7 cellular contexts compared by ENCODE assay signal in the genomic region with DNA sequence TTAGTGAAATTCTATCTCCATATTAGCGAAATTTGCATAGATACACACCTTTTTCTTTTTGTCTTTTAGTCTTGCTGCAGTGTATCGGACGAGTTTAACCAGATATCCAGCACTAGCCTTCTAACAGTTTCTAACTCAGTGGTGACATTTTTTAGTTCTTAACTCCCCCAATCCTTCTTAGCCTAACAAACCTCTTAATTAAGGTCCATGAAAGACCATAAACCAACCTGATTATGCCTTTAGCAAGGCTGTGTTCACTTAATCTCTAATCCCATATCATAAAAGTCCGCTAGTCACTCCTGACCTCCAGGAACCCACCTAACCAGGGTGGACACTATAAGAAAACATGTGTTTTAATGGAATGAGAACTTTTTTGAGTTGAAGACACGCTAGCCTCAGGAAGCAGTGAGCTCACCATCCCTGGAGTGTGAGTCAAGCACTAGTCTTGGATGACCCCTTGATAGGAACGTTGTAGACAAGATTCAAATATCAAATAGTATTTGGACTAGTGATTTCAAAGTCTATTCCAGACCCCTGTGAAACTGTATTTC. TPM values are rescaled to one million over a fixed set of nuclear protein-coding genes. Genes with fewer than 3 reads are reported as not detected.
A peak's percentile ranks its signal among the peaks of the same experiment; 100 is the strongest.
DNase-seq lines count a peak whose midpoint lies in the region; ATAC-seq and TF ChIP-seq lines count a peak whose summit lies in the region.

No MANE protein-coding gene starts in this region.

- H3K4me3 ChIP-seq in GM08714 (ENCODE audit: low read length) (peak overlapping the region; percentile 88), MG63 (peak overlapping the region; percentile 75), astrocyte of the spinal cord (ENCODE audit: low read depth, low read length) (peak overlapping the region; percentile 88), right lobe of liver (peak overlapping the region; percentile 53 to 73 (median 68)), transverse colon (peak overlapping the region in 3 of 4 donors; percentile 77 to 99 (median 89))

- intact Hi-C loops in right lobe of liver (cut with DNase I), result no loop called here
- intact Hi-C loops in transverse colon (cut with DNase I; ENCODE audit: low total_unique reads), result no loop called here

- H3K27ac ChIP-seq in right lobe of liver (peak overlapping the region; percentile 97 to 100 (median 99)), transverse colon (peak overlapping the region; percentile 99 to 100 (median 100))

- H3K9me3 ChIP-seq in MG63, result no peaks in the 10 kb centered on the region
- H3K9me3 ChIP-seq in right lobe of liver, result no peaks in the 10 kb centered on the region
- H3K9me3 ChIP-seq in transverse colon, result no peaks in the 10 kb centered on the region

- TF ChIP-seq EP300 in transverse colon (IDR thresholded peaks at IDR 0.05; ENCODE audit: low read depth), result no peak

- in situ Hi-C loops in astrocyte of the spinal cord (cut with HindIII; ENCODE audit: low sequenced_read_pairs) (no loop called here), transverse colon (cut with MboI; ENCODE audit: low pct_ligation_motif_present in 1 of 4, low pct_unique_long_range_greater_than_20kb in 1 of 4, low sequenced_read_pairs in 3 of 4) (no loop called here)

- H3K36me3 ChIP-seq in MG63 (peaks cover 33% of the 10 kb centered on the region), right lobe of liver (peaks cover 0 to 2% (median under 1%) of the 10 kb centered on the region in 4 donors), transverse colon (no peaks in the 10 kb centered on the region)

- TF ChIP-seq CTCF in astrocyte of the spinal cord (IDR thresholded peaks at IDR 0.05; ENCODE audit: low read depth, low read length) (no peak), right lobe of liver (IDR thresholded peaks at IDR 0.05) (no peak), transverse colon (IDR thresholded peaks at IDR 0.05) (no peak)

- DNase-seq in MG63 (peak; percentile 80), astrocyte of the spinal cord (ENCODE audit: low read depth, low spot score) (peak; percentile 76), right lobe of liver (no peak), transverse colon (no peak)

- TF ChIP-seq POLR2A in right lobe of liver (IDR thresholded peaks at IDR 0.05), result no peak
- no peak for TF ChIP-seq POLR2A in transverse colon (IDR thresholded peaks at IDR 0.05)

- ATAC-seq in right lobe of liver (no peak), HG02840 (IDR thresholded peaks at IDR 0.05; ENCODE audit: low FRiP score, unreplicated experiment) (no peak), HG03135 (IDR thresholded peaks at IDR 0.05; ENCODE audit: unreplicated experiment) (no peak)

- no peaks in the 10 kb centered on the region for H3K27me3 ChIP-seq in MG63
- no peaks in the 10 kb centered on the region for H3K27me3 ChIP-seq in right lobe of liver
- H3K27me3 ChIP-seq in transverse colon, result no peaks in the 10 kb centered on the region

- 25% methylated on average over 6 of the region's 6 CpGs for WGBS in right lobe of liver (ENCODE audit: insufficient coverage, low coverage, low lambda C conversion rate, missing lambda C conversion rate)
- 13 to 26% methylated on average over 5 to 6 of the region's 6 CpGs for WGBS in transverse colon (ENCODE audit: low coverage in 1 of 2), 2 donors

- H3K4me1 ChIP-seq in right lobe of liver (peaks cover 0 to 15% (median 0%) of the 10 kb centered on the region in 4 donors), transverse colon (peaks cover 0 to 28% (median 18%) of the 10 kb centered on the region in 4 donors)

RNA-seq across cellular contexts. Expression of a gene that starts 9.4 kb away (rescaled TPM):
- total RNA-seq in MG63 (2014; rRNA removed; shearing (Covaris generic); ENCODE audit: low replicate concordance), result 35.1 and 57.9 TPM in 2 replicates
- total RNA-seq in right lobe of liver, result 10 to 100 TPM; 18.3 to 28.6 (median 24.5) TPM
- 10 to 100 TPM; 14.1 to 58.3 (median 54.1) TPM for total RNA-seq in transverse colon

RNA-seq across cellular contexts. Expression of a gene that starts 30.6 kb away (rescaled TPM):
- total RNA-seq in MG63 (2014; rRNA removed; shearing (Covaris generic); ENCODE audit: low replicate concordance), result 0.59 TPM in 1 of 2 replicates, not detected in the other
- total RNA-seq in right lobe of liver (under 1 TPM in 1 of 6 experiments, not detected in 5; 0.11 TPM), transverse colon (not detected)

RNA-seq across cellular contexts. Expression of a gene that starts 58.8 kb away (rescaled TPM):
- 21.4 and 27.1 TPM in 2 replicates for total RNA-seq in MG63 (2014; rRNA removed; shearing (Covaris generic); ENCODE audit: low replicate concordance)
- total RNA-seq in right lobe of liver (1 to 10 TPM in 4 of 6 experiments, under 1 TPM in 2; 0.27 to 5.6 (median 1.2) TPM), transverse colon (10 to 100 TPM in 2 of 4 donors, 1 to 10 TPM in 2; 3.0 to 11.3 (median 7.7) TPM)

Comparison
In these comparisons a context has a peak if more than half of its experiments do, and no peak if none do; other contexts are left out.
1. DNase-seq: peak in MG63 (single experiment) and astrocyte of the spinal cord (single experiment); none in right lobe of liver (0 of 3) and transverse colon (single experiment).
2. Peak in every context shown above with its lines, with median percentiles within 50 percentile points of each other: H3K4me3 ChIP-seq.